1 cellular context compared by ENCODE assay signal in genomic region chr2:224444011-224444410, GRCh38.
TF ChIP-seq lines count a peak whose summit lies in the region.

No MANE protein-coding gene starts in this region.

TF ChIP-seq in HEK293, 187 proteins besides CTCF, POLR2A, EP300 and RAD21 (continued from another document):
- TF ChIP-seq REST (tag by site-specific recombination; IDR thresholded peaks at IDR 0.05) (no peak), ZNF302 (tag by site-specific recombination; IDR thresholded peaks at IDR 0.05; ENCODE audit: low read depth) (no peak), KLF9 (tag by site-specific recombination; IDR thresholded peaks at IDR 0.05; ENCODE audit: low read depth) (no peak), REPIN1 (tag by site-specific recombination; IDR thresholded peaks at IDR 0.05; ENCODE audit: low read depth) (no peak), ZNF214 (tag by site-specific recombination; IDR thresholded peaks at IDR 0.05; ENCODE audit: borderline replicate concordance) (no peak), GLIS1 (tag by site-specific recombination; IDR thresholded peaks at IDR 0.05) (0 out of 2 replicates have a peak, but pooled peaks have one; percentile 15), ZNF239 (tag by site-specific recombination; IDR thresholded peaks at IDR 0.05) (no peak), ZNF701 (tag by site-specific recombination; IDR thresholded peaks at IDR 0.05) (no peak)
